In the genomic region with DNA sequence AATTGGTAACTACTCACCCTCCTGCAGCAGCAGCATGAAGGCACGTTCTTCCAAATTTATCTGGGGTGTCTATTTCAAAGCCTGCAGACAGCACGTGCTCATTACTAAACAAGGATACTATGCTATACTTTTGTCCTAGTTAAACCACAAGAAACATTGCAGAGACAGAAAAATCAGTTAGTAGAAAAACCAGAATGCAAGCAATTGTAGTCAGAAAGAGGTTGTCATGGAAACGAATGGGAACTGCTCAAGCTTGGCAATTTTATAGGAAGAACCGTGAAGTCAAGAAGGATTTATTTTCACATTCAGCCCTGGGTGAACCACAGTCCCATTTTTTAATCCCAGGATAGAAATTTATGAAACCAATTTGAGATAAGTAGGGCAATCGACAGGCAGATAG, we compare ENCODE assay signal across 2 cellular contexts.
TF ChIP-seq lines count a peak whose summit lies in the region.

No MANE protein-coding gene starts in this region.

TF ChIP-seq in SK-N-SH treated with all-trans-retinoic acid at 6 μM for 48 hours, 23 proteins besides CTCF, POLR2A, EP300 and RAD21 (continued from another document):
- TF ChIP-seq TSHZ2 (CRISPR knock-in tag; IDR thresholded peaks at IDR 0.05) (no peak), PPARA (CRISPR knock-in tag; IDR thresholded peaks at IDR 0.05; ENCODE audit: borderline replicate concordance) (no peak), RARB (CRISPR knock-in tag; IDR thresholded peaks at IDR 0.05) (no peak), ESRRG (CRISPR knock-in tag; IDR thresholded peaks at IDR 0.05) (no peak), ZNF70 (CRISPR knock-in tag; IDR thresholded peaks at IDR 0.05) (no peak), ZNF565 (CRISPR knock-in tag; conservative IDR thresholded peaks at IDR 0.05; ENCODE audit: low read depth) (no peak), CSDC2 (CRISPR knock-in tag; IDR thresholded peaks at IDR 0.05) (no peak), BACH2 (CRISPR knock-in tag; IDR thresholded peaks at IDR 0.05; ENCODE audit: borderline replicate concordance) (no peak), ZC3H10 (CRISPR knock-in tag; IDR thresholded peaks at IDR 0.05) (no peak), ZFP3 (CRISPR knock-in tag; IDR thresholded peaks at IDR 0.05) (no peak), TOX (CRISPR knock-in tag; IDR thresholded peaks at IDR 0.05; ENCODE audit: borderline replicate concordance) (no peak)
- TF ChIP-seq, protein P1, sequence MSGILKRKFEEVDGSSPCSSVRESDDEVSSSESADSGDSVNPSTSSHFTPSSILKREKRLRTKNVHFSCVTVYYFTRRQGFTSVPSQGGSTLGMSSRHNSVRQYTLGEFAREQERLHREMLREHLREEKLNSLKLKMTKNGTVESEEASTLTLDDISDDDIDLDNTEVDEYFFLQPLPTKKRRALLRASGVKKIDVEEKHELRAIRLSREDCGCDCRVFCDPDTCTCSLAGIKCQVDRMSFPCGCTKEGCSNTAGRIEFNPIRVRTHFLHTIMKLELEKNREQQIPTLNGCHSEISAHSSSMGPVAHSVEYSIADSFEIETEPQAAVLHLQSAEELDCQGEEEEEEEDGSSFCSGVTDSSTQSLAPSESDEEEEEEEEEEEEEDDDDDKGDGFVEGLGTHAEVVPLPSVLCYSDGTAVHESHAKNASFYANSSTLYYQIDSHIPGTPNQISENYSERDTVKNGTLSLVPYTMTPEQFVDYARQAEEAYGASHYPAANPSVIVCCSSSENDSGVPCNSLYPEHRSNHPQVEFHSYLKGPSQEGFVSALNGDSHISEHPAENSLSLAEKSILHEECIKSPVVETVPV (CRISPR knock-in tag; IDR thresholded peaks at IDR 0.05), result no peak
- TF ChIP-seq, protein P2, sequence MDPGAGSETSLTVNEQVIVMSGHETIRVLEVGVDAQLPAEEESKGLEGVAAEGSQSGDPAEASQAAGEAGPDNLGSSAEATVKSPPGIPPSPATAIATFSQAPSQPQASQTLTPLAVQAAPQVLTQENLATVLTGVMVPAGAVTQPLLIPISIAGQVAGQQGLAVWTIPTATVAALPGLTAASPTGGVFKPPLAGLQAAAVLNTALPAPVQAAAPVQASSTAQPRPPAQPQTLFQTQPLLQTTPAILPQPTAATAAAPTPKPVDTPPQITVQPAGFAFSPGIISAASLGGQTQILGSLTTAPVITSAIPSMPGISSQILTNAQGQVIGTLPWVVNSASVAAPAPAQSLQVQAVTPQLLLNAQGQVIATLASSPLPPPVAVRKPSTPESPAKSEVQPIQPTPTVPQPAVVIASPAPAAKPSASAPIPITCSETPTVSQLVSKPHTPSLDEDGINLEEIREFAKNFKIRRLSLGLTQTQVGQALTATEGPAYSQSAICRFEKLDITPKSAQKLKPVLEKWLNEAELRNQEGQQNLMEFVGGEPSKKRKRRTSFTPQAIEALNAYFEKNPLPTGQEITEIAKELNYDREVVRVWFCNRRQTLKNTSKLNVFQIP (CRISPR knock-in tag; IDR thresholded peaks at IDR 0.05; ENCODE audit: borderline replicate concordance, low read depth), result no peak
- TF ChIP-seq, protein P3, sequence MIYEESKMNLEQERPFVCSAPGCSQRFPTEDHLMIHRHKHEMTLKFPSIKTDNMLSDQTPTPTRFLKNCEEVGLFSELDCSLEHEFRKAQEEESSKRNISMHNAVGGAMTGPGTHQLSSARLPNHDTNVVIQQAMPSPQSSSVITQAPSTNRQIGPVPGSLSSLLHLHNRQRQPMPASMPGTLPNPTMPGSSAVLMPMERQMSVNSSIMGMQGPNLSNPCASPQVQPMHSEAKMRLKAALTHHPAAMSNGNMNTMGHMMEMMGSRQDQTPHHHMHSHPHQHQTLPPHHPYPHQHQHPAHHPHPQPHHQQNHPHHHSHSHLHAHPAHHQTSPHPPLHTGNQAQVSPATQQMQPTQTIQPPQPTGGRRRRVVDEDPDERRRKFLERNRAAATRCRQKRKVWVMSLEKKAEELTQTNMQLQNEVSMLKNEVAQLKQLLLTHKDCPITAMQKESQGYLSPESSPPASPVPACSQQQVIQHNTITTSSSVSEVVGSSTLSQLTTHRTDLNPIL (CRISPR knock-in tag; IDR thresholded peaks at IDR 0.05; ENCODE audit: low read depth), result no peak
TF ChIP-seq in SK-N-SH treated with all-trans-retinoic acid at 6 μM for 48 hours: peak in this region for 0.

TF ChIP-seq in SK-N-SH, 30 proteins besides CTCF, POLR2A, EP300 and RAD21 (continued from another document):
- TF ChIP-seq, protein P4, sequence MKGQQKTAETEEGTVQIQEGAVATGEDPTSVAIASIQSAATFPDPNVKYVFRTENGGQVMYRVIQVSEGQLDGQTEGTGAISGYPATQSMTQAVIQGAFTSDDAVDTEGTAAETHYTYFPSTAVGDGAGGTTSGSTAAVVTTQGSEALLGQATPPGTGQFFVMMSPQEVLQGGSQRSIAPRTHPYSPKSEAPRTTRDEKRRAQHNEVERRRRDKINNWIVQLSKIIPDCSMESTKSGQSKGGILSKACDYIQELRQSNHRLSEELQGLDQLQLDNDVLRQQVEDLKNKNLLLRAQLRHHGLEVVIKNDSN (IDR thresholded peaks at IDR 0.05; ENCODE audit: borderline replicate concordance, low read depth), result no peak
